In the genomic region with DNA sequence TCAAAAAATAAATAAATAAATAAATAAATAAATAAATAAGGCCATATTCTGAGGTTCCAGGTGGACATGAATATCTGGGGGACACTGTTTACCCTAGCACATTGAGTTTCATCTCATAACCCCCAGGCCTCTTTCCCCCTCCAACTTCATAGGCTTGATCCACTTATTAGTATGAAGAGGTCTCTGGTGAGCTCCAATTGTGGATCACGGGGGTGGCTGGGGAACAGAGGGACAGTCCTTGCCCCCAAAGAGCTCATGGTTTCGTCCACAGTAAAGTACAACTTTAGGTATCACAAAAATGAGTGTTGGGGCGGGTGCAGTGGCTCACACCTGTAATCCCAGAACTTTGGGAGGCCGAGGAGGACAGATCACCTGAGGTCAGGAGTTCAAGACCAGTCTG, we compare ENCODE assay signal across 19 cellular contexts.
"Had no signal": no experiment of that assay in that cellular context is flagged by ENCODE, and none has a peak within 500 bp of the region (broad histone marks: within the 10 kb centered on the region; RNA-seq: fewer than 3 reads in every experiment).

No MANE protein-coding gene starts in this region.

- DNase-seq: KG1, MG63, NCI-H1092, NCI-H1105 treated with DMSO at 0.1 percent for 48 hours, NCI-H1417 treated with DMSO at 0.1 percent for 48 hours, NCI-H146, NCI-H1694 treated with DMSO at 0.1 percent for 48 hours, NCI-H1930, NCI-H2081 treated with DMSO at 0.1 percent for 48 hours, NCI-H2171, NCI-H226, NCI-H446, NCI-H510A, NCI-H524 treated with DMSO at 0.1 percent for 48 hours, NCI-H69, NCI-H774, RPMI8226, SHP77 treated with DMSO at 0.1 percent for 48 hours, SJCRH30 had no signal

- H3K27me3 ChIP-seq: MG63, SJCRH30 had no signal

- H3K36me3 ChIP-seq: MG63, SJCRH30 had no signal

- H3K9me3 ChIP-seq: MG63, SJCRH30 had no signal

- H3K4me3 ChIP-seq: MG63, SJCRH30 had no signal

- H3K27ac ChIP-seq: SJCRH30 had no signal
